ENCODE assay signal across 1 cellular context in the genomic region with DNA sequence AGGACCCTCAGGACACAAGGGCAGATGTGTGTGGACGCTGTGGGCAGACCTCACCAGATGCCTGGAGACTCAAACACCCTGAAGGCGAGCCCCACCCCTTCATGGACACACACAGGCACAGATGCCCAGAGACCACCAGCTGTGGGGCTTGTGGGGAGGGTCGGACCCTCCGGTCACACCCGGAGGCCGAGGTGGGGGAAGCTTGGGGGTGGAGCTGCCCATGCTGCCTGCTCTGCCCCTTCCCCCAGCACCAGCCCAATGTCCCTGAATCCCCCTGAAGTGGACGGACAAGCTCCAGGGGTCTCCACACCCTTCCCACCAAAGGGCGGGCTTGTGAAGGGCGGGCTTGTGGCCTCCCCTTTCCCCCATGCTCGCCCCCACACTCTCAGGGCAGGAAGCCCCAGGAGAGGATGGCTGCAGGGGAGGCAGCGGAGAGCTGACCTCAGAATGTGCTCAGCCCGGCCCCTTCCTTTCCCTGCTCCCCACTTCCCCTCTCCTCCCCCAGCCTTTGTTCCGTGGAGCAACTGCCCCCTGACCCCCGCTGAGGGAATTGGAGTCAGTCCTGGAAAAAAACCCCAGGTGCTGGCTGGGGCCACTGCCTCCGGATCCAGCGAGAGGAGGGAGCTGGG.
TF ChIP-seq lines count a peak whose summit lies in the region.

No MANE protein-coding gene starts in this region.

TF ChIP-seq in SK-N-SH, 30 proteins besides CTCF, POLR2A, EP300 and RAD21 (continued from another document):
- TF ChIP-seq EZH2phosphoT487 (IDR thresholded peaks at IDR 0.05; ENCODE audit: borderline replicate concordance, low read depth) (no peak), POLR2AphosphoS5 (IDR thresholded peaks at IDR 0.05; ENCODE audit: low read depth, low read length) (no peak)
